20 cellular contexts compared by ENCODE assay signal in genomic region chr20:2993250-2993649, GRCh38. TPM values are rescaled to one million over a fixed set of nuclear protein-coding genes. Genes with fewer than 3 reads are reported as not detected.
DNase-seq lines count a peak whose midpoint lies in the region; ATAC-seq and TF ChIP-seq lines count a peak whose summit lies in the region.
"Had no signal": no experiment of that assay in that cellular context is flagged by ENCODE, and none has a peak within 500 bp of the region (broad histone marks: within the 10 kb centered on the region; RNA-seq: fewer than 3 reads in every experiment).

No MANE protein-coding gene starts in this region.

- H3K27me3 Mint-ChIP-seq in activated CD8-positive, alpha-beta T cell treated with anti-CD3 and anti-CD28 coated beads for 36 hours: no peaks in the 10 kb centered on the region
- H3K27me3 Mint-ChIP-seq in activated CD8-positive, alpha-beta T cell treated with anti-CD3 and anti-CD28 coated beads, Interleukin-2, amount 10 ng/mL, durations not matched to agents 7 days and 5 days (ENCODE audit: low read depth): no peaks in the 10 kb centered on the region
- no peaks in the 10 kb centered on the region for H3K27me3 Mint-ChIP-seq in T-helper 17 cell
- H3K27me3 Mint-ChIP-seq in stimulated activated naive CD8-positive, alpha-beta T cell treated with anti-CD3 and anti-CD28 coated beads, Interleukin-15, amount 100 ng/mL, for 72 hours: no peaks in the 10 kb centered on the region
- H3K27me3 Mint-ChIP-seq: CD4-positive, alpha-beta T cell had no signal

- POLR2A ChIA-PET in activated CD8-positive, alpha-beta T cell treated with anti-CD3 and anti-CD28 coated beads for 36 hours (lab: Charles Lee): interaction anchor here (2.0 kb wide), 1 partner anchor 19 kb away, joined by 5 read pairs; no protein-coding TSS in a partner anchor
- POLR2A ChIA-PET in activated CD8-positive, alpha-beta T cell treated with anti-CD3 and anti-CD28 coated beads, Interleukin-2, amount 10 ng/mL, durations not matched to agents 7 days and 5 days (lab: Charles Lee): no interaction called here

- H3K9me3 ChIP-seq in T-helper 17 cell (ENCODE audit: control insufficient read depth, low read length, poor library complexity, severe bottlenecking): no peaks in the 10 kb centered on the region

- no peak overlapping the region for H3K4me3 Mint-ChIP-seq in activated CD8-positive, alpha-beta T cell treated with anti-CD3 and anti-CD28 coated beads for 36 hours
- no peak overlapping the region for H3K4me3 Mint-ChIP-seq in activated CD8-positive, alpha-beta T cell treated with anti-CD3 and anti-CD28 coated beads, Interleukin-2, amount 10 ng/mL, durations not matched to agents 7 days and 5 days
- no peak overlapping the region for H3K4me3 Mint-ChIP-seq in T-helper 17 cell
- H3K4me3 Mint-ChIP-seq in stimulated activated naive CD8-positive, alpha-beta T cell treated with anti-CD3 and anti-CD28 coated beads, Interleukin-15, amount 100 ng/mL, for 72 hours: no peak overlapping the region
- H3K4me3 Mint-ChIP-seq: CD4-positive, alpha-beta T cell had no signal

- peaks cover 51% of the 10 kb centered on the region for H3K36me3 Mint-ChIP-seq in activated CD8-positive, alpha-beta T cell treated with anti-CD3 and anti-CD28 coated beads for 36 hours (ENCODE audit: low read depth)
- peaks cover 58% of the 10 kb centered on the region for H3K36me3 Mint-ChIP-seq in activated CD8-positive, alpha-beta T cell treated with anti-CD3 and anti-CD28 coated beads, Interleukin-2, amount 10 ng/mL, durations not matched to agents 7 days and 5 days (ENCODE audit: low read depth)
- peaks cover 12% of the 10 kb centered on the region for H3K36me3 Mint-ChIP-seq in T-helper 17 cell (ENCODE audit: low read depth)

- peaks cover 20% of the 10 kb centered on the region for H3K4me1 Mint-ChIP-seq in activated CD8-positive, alpha-beta T cell treated with anti-CD3 and anti-CD28 coated beads for 36 hours (ENCODE audit: low read depth)
- peaks cover 17% of the 10 kb centered on the region for H3K4me1 Mint-ChIP-seq in activated CD8-positive, alpha-beta T cell treated with anti-CD3 and anti-CD28 coated beads, Interleukin-2, amount 10 ng/mL, durations not matched to agents 7 days and 5 days (ENCODE audit: low read depth)
- peaks cover 2% of the 10 kb centered on the region for H3K4me1 Mint-ChIP-seq in T-helper 17 cell
- peaks cover 21% of the 10 kb centered on the region for H3K4me1 Mint-ChIP-seq in stimulated activated naive CD8-positive, alpha-beta T cell treated with anti-CD3 and anti-CD28 coated beads, Interleukin-15, amount 100 ng/mL, for 72 hours

- no peak for TF ChIP-seq CTCF in activated CD8-positive, alpha-beta T cell treated with anti-CD3 and anti-CD28 coated beads for 36 hours (IDR thresholded peaks at IDR 0.05)

- no peaks in the 10 kb centered on the region for H3K9me3 Mint-ChIP-seq in activated CD8-positive, alpha-beta T cell treated with anti-CD3 and anti-CD28 coated beads for 36 hours
- no peaks in the 10 kb centered on the region for H3K9me3 Mint-ChIP-seq in activated CD8-positive, alpha-beta T cell treated with anti-CD3 and anti-CD28 coated beads, Interleukin-2, amount 10 ng/mL, durations not matched to agents 7 days and 5 days (ENCODE audit: insufficient read depth)
- H3K9me3 Mint-ChIP-seq in stimulated activated naive CD8-positive, alpha-beta T cell treated with anti-CD3 and anti-CD28 coated beads, Interleukin-15, amount 100 ng/mL, for 72 hours: no peaks in the 10 kb centered on the region
- H3K9me3 Mint-ChIP-seq: CD4-positive, alpha-beta T cell had no signal

- DNase-seq in activated CD8-positive, alpha-beta T cell treated with anti-CD3 and anti-CD28 coated beads for 36 hours: no peak
- DNase-seq in activated CD8-positive, alpha-beta T cell treated with anti-CD3 and anti-CD28 coated beads, Interleukin-2, amount 10 ng/mL, durations not matched to agents 7 days and 5 days: no peak
- no peak for DNase-seq in T-helper 17 cell
- no peak for DNase-seq in stimulated activated naive CD8-positive, alpha-beta T cell treated with anti-CD3 and anti-CD28 coated beads, Interleukin-15, amount 100 ng/mL, for 72 hours
- no peak for DNase-seq in SK-N-DZ (ENCODE audit: low spot score)
- DNase-seq in HuH-7 (ENCODE audit: low spot score): no peak
- DNase-seq: CD4-positive, alpha-beta T cell; COR-L47; DMS 273 treated with DMSO at 0.1 percent for 48 hours; DMS79 treated with DMSO at 0.1 percent for 48 hours; Kasumi-1; NCI-H1417; NCI-H1694 treated with DMSO at 0.1 percent for 48 hours; NCI-H2081 treated with DMSO at 0.1 percent for 48 hours; NCI-H2171 treated with DMSO at 0.1 percent for 48 hours; NCI-H526 had no signal

- intact Hi-C loops in activated CD8-positive, alpha-beta T cell treated with anti-CD3 and anti-CD28 coated beads for 36 hours (cut with micrococcal nuclease): no loop called here

- ATAC-seq in activated CD8-positive, alpha-beta T cell treated with anti-CD3 and anti-CD28 coated beads for 36 hours: peak; percentile 27
- no peak for ATAC-seq in activated CD8-positive, alpha-beta T cell treated with anti-CD3 and anti-CD28 coated beads, Interleukin-2, amount 10 ng/mL, durations not matched to agents 7 days and 5 days
- no peak for ATAC-seq in T-helper 17 cell
- peak; percentile 65 for ATAC-seq in esophagus mucosa
- no peak for ATAC-seq in stimulated activated naive CD8-positive, alpha-beta T cell treated with anti-CD3 and anti-CD28 coated beads, Interleukin-15, amount 100 ng/mL, for 72 hours
- ATAC-seq: GM12878 had no signal

- CTCF ChIA-PET in activated CD8-positive, alpha-beta T cell treated with anti-CD3 and anti-CD28 coated beads for 36 hours (lab: Charles Lee): no interaction called here
- CTCF ChIA-PET in activated CD8-positive, alpha-beta T cell treated with anti-CD3 and anti-CD28 coated beads, Interleukin-2, amount 10 ng/mL, durations not matched to agents 7 days and 5 days (lab: Charles Lee): no interaction called here

- peak overlapping the region; percentile 69 for H3K27ac Mint-ChIP-seq in activated CD8-positive, alpha-beta T cell treated with anti-CD3 and anti-CD28 coated beads for 36 hours
- no peak overlapping the region for H3K27ac Mint-ChIP-seq in activated CD8-positive, alpha-beta T cell treated with anti-CD3 and anti-CD28 coated beads, Interleukin-2, amount 10 ng/mL, durations not matched to agents 7 days and 5 days
- peak overlapping the region; percentile 53 for H3K27ac Mint-ChIP-seq in T-helper 17 cell
- H3K27ac Mint-ChIP-seq in stimulated activated naive CD8-positive, alpha-beta T cell treated with anti-CD3 and anti-CD28 coated beads, Interleukin-15, amount 100 ng/mL, for 72 hours: peak overlapping the region; percentile 63 to 69
- H3K27ac Mint-ChIP-seq: CD4-positive, alpha-beta T cell had no signal

RNA-seq across cellular contexts. Expression of gene GNRH2, which starts 50.2 kb away (rescaled TPM):
- total RNA-seq in activated CD8-positive, alpha-beta T cell treated with anti-CD3 and anti-CD28 coated beads for 36 hours: under 1 TPM; 0.36 to 0.85 TPM
- total RNA-seq in activated CD8-positive, alpha-beta T cell treated with anti-CD3 and anti-CD28 coated beads, Interleukin-2, amount 10 ng/mL, durations not matched to agents 7 days and 5 days: 1 to 10 TPM; 1.5 to 1.7 TPM
- under 1 TPM; 0.92 to 0.94 TPM for total RNA-seq in T-helper 17 cell
- total RNA-seq in esophagus mucosa: not detected
- polyA plus RNA-seq in SK-N-DZ (2014; cell fraction: cytosol; rRNA removed): not detected in 2 replicates
- polyA plus RNA-seq in SK-N-DZ (2014; cell fraction: nucleus; rRNA removed): 0.52 and 1.3 TPM in 2 replicates
- total RNA-seq: CD4-positive, alpha-beta T cell; H4 had no signal
- polyA plus RNA-seq: BJ had no signal

RNA-seq across cellular contexts. Expression of gene MRPS26, which starts 52.6 kb away (rescaled TPM):
- 10 to 100 TPM; 63.6 to 70.0 TPM for total RNA-seq in activated CD8-positive, alpha-beta T cell treated with anti-CD3 and anti-CD28 coated beads for 36 hours
- 10 to 100 TPM; 37.4 to 38.9 TPM for total RNA-seq in activated CD8-positive, alpha-beta T cell treated with anti-CD3 and anti-CD28 coated beads, Interleukin-2, amount 10 ng/mL, durations not matched to agents 7 days and 5 days
- 10 to 100 TPM; 16.8 to 17.2 TPM for total RNA-seq in T-helper 17 cell
- 36.5 TPM for total RNA-seq in esophagus mucosa
- polyA plus RNA-seq in SK-N-DZ (2014; cell fraction: cytosol; rRNA removed): 130 and 171 TPM in 2 replicates
- polyA plus RNA-seq in SK-N-DZ (2014; cell fraction: nucleus; rRNA removed): 96.7 and 135 TPM in 2 replicates

Comparison
In these comparisons a context has a peak if more than half of its experiments do, and no peak if none do; other contexts are left out.
1. ATAC-seq: peak in activated CD8-positive, alpha-beta T cell treated with anti-CD3 and anti-CD28 coated beads for 36 hours (single experiment) and esophagus mucosa (single experiment); none in activated CD8-positive, alpha-beta T cell treated with anti-CD3 and anti-CD28 coated beads, Interleukin-2, amount 10 ng/mL, durations not matched to agents 7 days and 5 days (single experiment), T-helper 17 cell (single experiment) and stimulated activated naive CD8-positive, alpha-beta T cell treated with anti-CD3 and anti-CD28 coated beads, Interleukin-15, amount 100 ng/mL, for 72 hours (single experiment).